36 cellular contexts compared by ENCODE assay signal in genomic region chr4:104642521-104642920, GRCh38.
"Had no signal": no experiment of that assay in that cellular context is flagged by ENCODE, and none has a peak within 500 bp of the region (broad histone marks: within the 10 kb centered on the region; RNA-seq: fewer than 3 reads in every experiment).

No MANE protein-coding gene starts in this region.

- H3K36me3 ChIP-seq: adrenal gland, ascending aorta, cardiac muscle cell had no signal

- DNase-seq: activated B cell treated with CpG ODN at 0.5 μM for 24 hours; activated CD4-positive, alpha-beta memory T cell treated with anti-CD3 and anti-CD28 coated beads for 36 hours; activated CD4-positive, alpha-beta T cell treated with anti-CD3 and anti-CD28 coated beads for 4 hours; activated CD4-positive, alpha-beta T cell treated with anti-CD3 and anti-CD28 coated beads, Interleukin-2, amount 10 ng/mL, durations not matched to agents 24 days and 14 days; activated CD4-positive, alpha-beta T cell treated with anti-CD3 and anti-CD28 coated beads, Interleukin-2, amount 50 U/mL, for 1 hour; activated CD4-positive, alpha-beta T cell treated with anti-CD3 and anti-CD28 coated beads, Interleukin-2, amount 50 U/mL, for 4 hours; activated CD4-positive, CD25-positive, alpha-beta regulatory T cell treated with anti-CD3 and anti-CD28 coated beads, Interleukin-2, amount 50 U/mL, for 72 hours; activated CD8-positive, alpha-beta memory T cell treated with anti-CD3 and anti-CD28 coated beads, Interleukin-2, amount 50 U/mL, for 4 hours; activated CD8-positive, alpha-beta T cell treated with anti-CD3 and anti-CD28 coated beads for 36 hours; activated effector memory CD4-positive, alpha-beta T cell treated with anti-CD3 and anti-CD28 coated beads, Interleukin-2, amount 50 U/mL, for 16 hours; activated gamma-delta T cell treated with Interleukin-2 at 50 U/mL for 16 hours; activated naive CD4-positive, alpha-beta T cell; activated naive CD4-positive, alpha-beta T cell treated with anti-CD3 and anti-CD28 coated beads for 36 hours; activated naive CD4-positive, alpha-beta T cell treated with anti-CD3 and anti-CD28 coated beads, Interleukin-2, amount 50 U/mL, for 16 hours; activated naive CD8-positive, alpha-beta T cell treated with anti-CD3 and anti-CD28 coated beads for 36 hours; activated T-cell treated with anti-CD3 and anti-CD28 coated beads for 4 hours; activated T-cell treated with anti-CD3 and anti-CD28 coated beads, Interleukin-2, amount 50 U/mL, for 1 hour; activated T-cell treated with anti-CD3 and anti-CD28 coated beads, Interleukin-2, amount 50 U/mL, for 4 hours; activated T-cell treated with anti-CD3 and anti-CD28 coated beads, Interleukin-2, amount 50 U/mL, for 72 hours; adrenal gland; amniotic stem cell; caudate nucleus; SW 1271; T-helper 1 cell; T-helper 2 cell; T-helper 9 cell had no signal

- H3K27ac Mint-ChIP-seq: activated B cell treated with CpG ODN at 0.5 μM for 24 hours; activated CD4-positive, alpha-beta memory T cell treated with anti-CD3 and anti-CD28 coated beads for 36 hours; activated CD4-positive, alpha-beta T cell treated with anti-CD3 and anti-CD28 coated beads, Interleukin-2, amount 10 ng/mL, durations not matched to agents 24 days and 14 days; activated CD8-positive, alpha-beta T cell treated with anti-CD3 and anti-CD28 coated beads for 36 hours; activated naive CD4-positive, alpha-beta T cell treated with anti-CD3 and anti-CD28 coated beads for 36 hours; activated naive CD4-positive, alpha-beta T cell treated with anti-CD3 and anti-CD28 coated beads, Interleukin-2, amount 50 U/mL, for 72 hours; activated naive CD8-positive, alpha-beta T cell treated with anti-CD3 and anti-CD28 coated beads for 36 hours; activated T-cell treated with anti-CD3 and anti-CD28 coated beads, Interleukin-2, amount 50 U/mL, for 72 hours; activated T-helper 1 cell treated with anti-CD3 and anti-CD28 coated beads, Interleukin-12 subunit alpha, Interleukin-12 subunit beta, Interleukin-2, Interleukin-4 antibody, amounts not matched to agents 30 ng/mL and 10 ng/mL and 1 ng/mL, durations not matched to agents 14 hours and 24 hours and 36 hours; activated T-helper 17 cell treated with anti-CD3 and anti-CD28 coated beads, Interleukin-2, amount 50 U/mL, for 72 hours; brain; T-helper 1 cell treated with Interleukin-12 subunit alpha and Interleukin-12 subunit beta and Interleukin-4 antibody, amounts not matched to agents 30 μg/mL and 1 μg/mL, for 36 hours; T-helper 2 cell treated with Interferon-gamma antibody and Interleukin-4, amounts not matched to agents 5 μg/mL and 100 μg/mL, for 36 hours had no signal

- H3K27me3 Mint-ChIP-seq: activated B cell treated with CpG ODN at 0.5 μM for 24 hours; activated CD4-positive, alpha-beta memory T cell treated with anti-CD3 and anti-CD28 coated beads for 36 hours; activated CD4-positive, alpha-beta T cell treated with anti-CD3 and anti-CD28 coated beads, Interleukin-2, amount 10 ng/mL, durations not matched to agents 24 days and 14 days; activated CD8-positive, alpha-beta T cell treated with anti-CD3 and anti-CD28 coated beads for 36 hours; activated naive CD8-positive, alpha-beta T cell treated with anti-CD3 and anti-CD28 coated beads for 36 hours; activated T-helper 17 cell treated with anti-CD3 and anti-CD28 coated beads, Interleukin-2, amount 50 U/mL, for 72 hours; central memory CD8-positive, alpha-beta T cell had no signal

- H3K4me1 ChIP-seq: adrenal gland, ascending aorta had no signal

- H3K4me3 Mint-ChIP-seq: activated B cell treated with CpG ODN at 0.5 μM for 24 hours; activated CD4-positive, alpha-beta memory T cell treated with anti-CD3 and anti-CD28 coated beads for 36 hours; activated CD4-positive, alpha-beta T cell treated with anti-CD3 and anti-CD28 coated beads, Interleukin-2, amount 10 ng/mL, durations not matched to agents 24 days and 14 days; activated CD8-positive, alpha-beta T cell treated with anti-CD3 and anti-CD28 coated beads for 36 hours; activated naive CD4-positive, alpha-beta T cell treated with anti-CD3 and anti-CD28 coated beads for 36 hours; activated naive CD8-positive, alpha-beta T cell treated with anti-CD3 and anti-CD28 coated beads for 36 hours; activated T-cell treated with anti-CD3 and anti-CD28 coated beads, Interleukin-2, amount 50 U/mL, for 4 hours; activated T-cell treated with anti-CD3 and anti-CD28 coated beads, Interleukin-2, amount 50 U/mL, for 72 hours; activated T-helper 1 cell treated with anti-CD3 and anti-CD28 coated beads, Interleukin-12 subunit alpha, Interleukin-12 subunit beta, Interleukin-2, Interleukin-4 antibody, amounts not matched to agents 30 ng/mL and 10 ng/mL and 1 ng/mL, durations not matched to agents 14 hours and 24 hours and 36 hours; activated T-helper 17 cell treated with anti-CD3 and anti-CD28 coated beads, Interleukin-2, amount 50 U/mL, for 72 hours; brain; central memory CD8-positive, alpha-beta T cell; T-helper 1 cell treated with Interleukin-12 subunit alpha and Interleukin-12 subunit beta and Interleukin-4 antibody, amounts not matched to agents 30 μg/mL and 1 μg/mL, for 36 hours; T-helper 2 cell treated with Interferon-gamma antibody and Interleukin-4, amounts not matched to agents 5 μg/mL and 100 μg/mL, for 36 hours had no signal

- H3K9me3 ChIP-seq: adrenal gland, ascending aorta had no signal

- H3K27ac ChIP-seq: adrenal gland, ascending aorta, cardiac muscle cell, VCaP had no signal

- H3K4me1 Mint-ChIP-seq: activated B cell treated with CpG ODN at 0.5 μM for 24 hours; activated CD4-positive, alpha-beta T cell treated with anti-CD3 and anti-CD28 coated beads, Interleukin-2, amount 10 ng/mL, durations not matched to agents 24 days and 14 days; activated naive CD8-positive, alpha-beta T cell treated with anti-CD3 and anti-CD28 coated beads for 36 hours; activated T-helper 17 cell treated with anti-CD3 and anti-CD28 coated beads, Interleukin-2, amount 50 U/mL, for 72 hours; central memory CD8-positive, alpha-beta T cell had no signal

- H3K4me3 ChIP-seq: adrenal gland, ascending aorta, cardiac muscle cell had no signal

- ATAC-seq: activated CD8-positive, alpha-beta T cell treated with anti-CD3 and anti-CD28 coated beads for 36 hours; activated naive CD4-positive, alpha-beta T cell treated with anti-CD3 and anti-CD28 coated beads, Interleukin-2, amount 50 U/mL, for 72 hours; activated T-cell treated with anti-CD3 and anti-CD28 coated beads, Interleukin-2, amount 50 U/mL, for 4 hours; activated T-cell treated with anti-CD3 and anti-CD28 coated beads, Interleukin-2, amount 50 U/mL, for 72 hours; activated T-helper 17 cell treated with anti-CD3 and anti-CD28 coated beads, Interleukin-2, amount 50 U/mL, for 72 hours had no signal

- H3K9me3 Mint-ChIP-seq: activated B cell treated with CpG ODN at 0.5 μM for 24 hours; activated CD4-positive, alpha-beta memory T cell treated with anti-CD3 and anti-CD28 coated beads for 36 hours; activated CD4-positive, alpha-beta T cell treated with anti-CD3 and anti-CD28 coated beads, Interleukin-2, amount 10 ng/mL, durations not matched to agents 24 days and 14 days; activated CD8-positive, alpha-beta T cell treated with anti-CD3 and anti-CD28 coated beads for 36 hours; activated naive CD4-positive, alpha-beta T cell treated with anti-CD3 and anti-CD28 coated beads for 36 hours; activated naive CD8-positive, alpha-beta T cell treated with anti-CD3 and anti-CD28 coated beads for 36 hours; activated T-cell treated with anti-CD3 and anti-CD28 coated beads, Interleukin-2, amount 50 U/mL, for 4 hours; activated T-cell treated with anti-CD3 and anti-CD28 coated beads, Interleukin-2, amount 50 U/mL, for 72 hours; activated T-helper 1 cell treated with anti-CD3 and anti-CD28 coated beads, Interleukin-12 subunit alpha, Interleukin-12 subunit beta, Interleukin-2, Interleukin-4 antibody, amounts not matched to agents 30 ng/mL and 10 ng/mL and 1 ng/mL, durations not matched to agents 14 hours and 24 hours and 36 hours; brain; T-helper 1 cell treated with Interleukin-12 subunit alpha and Interleukin-12 subunit beta and Interleukin-4 antibody, amounts not matched to agents 30 μg/mL and 1 μg/mL, for 36 hours; T-helper 2 cell treated with Interferon-gamma antibody and Interleukin-4, amounts not matched to agents 5 μg/mL and 100 μg/mL, for 36 hours had no signal

- H3K36me3 Mint-ChIP-seq: activated CD4-positive, alpha-beta memory T cell treated with anti-CD3 and anti-CD28 coated beads for 36 hours; activated naive CD4-positive, alpha-beta T cell treated with anti-CD3 and anti-CD28 coated beads, Interleukin-2, amount 50 U/mL, for 72 hours; activated naive CD8-positive, alpha-beta T cell treated with anti-CD3 and anti-CD28 coated beads for 36 hours; brain had no signal

- H3K27me3 ChIP-seq: adrenal gland, ascending aorta, cardiac muscle cell had no signal
